Comparison of ENCODE assay signal across 1 cellular context in genomic region chr2:20135631-20136050, GRCh38.
TF ChIP-seq lines count a peak whose summit lies in the region.

No MANE protein-coding gene starts in this region.

TF ChIP-seq in WTC11, 78 proteins besides CTCF, POLR2A, EP300 and RAD21 (continued from another document):
- TF ChIP-seq IRF1 (CRISPR knock-in tag; IDR thresholded peaks at IDR 0.05) (no peak), ZNF263 (CRISPR knock-in tag; IDR thresholded peaks at IDR 0.05; ENCODE audit: low read depth) (no peak), E2F4 (CRISPR knock-in tag; IDR thresholded peaks at IDR 0.05; ENCODE audit: borderline replicate concordance, low read depth) (no peak), ZBTB43 (CRISPR knock-in tag; IDR thresholded peaks at IDR 0.05) (no peak)
- TF ChIP-seq, protein P1, sequence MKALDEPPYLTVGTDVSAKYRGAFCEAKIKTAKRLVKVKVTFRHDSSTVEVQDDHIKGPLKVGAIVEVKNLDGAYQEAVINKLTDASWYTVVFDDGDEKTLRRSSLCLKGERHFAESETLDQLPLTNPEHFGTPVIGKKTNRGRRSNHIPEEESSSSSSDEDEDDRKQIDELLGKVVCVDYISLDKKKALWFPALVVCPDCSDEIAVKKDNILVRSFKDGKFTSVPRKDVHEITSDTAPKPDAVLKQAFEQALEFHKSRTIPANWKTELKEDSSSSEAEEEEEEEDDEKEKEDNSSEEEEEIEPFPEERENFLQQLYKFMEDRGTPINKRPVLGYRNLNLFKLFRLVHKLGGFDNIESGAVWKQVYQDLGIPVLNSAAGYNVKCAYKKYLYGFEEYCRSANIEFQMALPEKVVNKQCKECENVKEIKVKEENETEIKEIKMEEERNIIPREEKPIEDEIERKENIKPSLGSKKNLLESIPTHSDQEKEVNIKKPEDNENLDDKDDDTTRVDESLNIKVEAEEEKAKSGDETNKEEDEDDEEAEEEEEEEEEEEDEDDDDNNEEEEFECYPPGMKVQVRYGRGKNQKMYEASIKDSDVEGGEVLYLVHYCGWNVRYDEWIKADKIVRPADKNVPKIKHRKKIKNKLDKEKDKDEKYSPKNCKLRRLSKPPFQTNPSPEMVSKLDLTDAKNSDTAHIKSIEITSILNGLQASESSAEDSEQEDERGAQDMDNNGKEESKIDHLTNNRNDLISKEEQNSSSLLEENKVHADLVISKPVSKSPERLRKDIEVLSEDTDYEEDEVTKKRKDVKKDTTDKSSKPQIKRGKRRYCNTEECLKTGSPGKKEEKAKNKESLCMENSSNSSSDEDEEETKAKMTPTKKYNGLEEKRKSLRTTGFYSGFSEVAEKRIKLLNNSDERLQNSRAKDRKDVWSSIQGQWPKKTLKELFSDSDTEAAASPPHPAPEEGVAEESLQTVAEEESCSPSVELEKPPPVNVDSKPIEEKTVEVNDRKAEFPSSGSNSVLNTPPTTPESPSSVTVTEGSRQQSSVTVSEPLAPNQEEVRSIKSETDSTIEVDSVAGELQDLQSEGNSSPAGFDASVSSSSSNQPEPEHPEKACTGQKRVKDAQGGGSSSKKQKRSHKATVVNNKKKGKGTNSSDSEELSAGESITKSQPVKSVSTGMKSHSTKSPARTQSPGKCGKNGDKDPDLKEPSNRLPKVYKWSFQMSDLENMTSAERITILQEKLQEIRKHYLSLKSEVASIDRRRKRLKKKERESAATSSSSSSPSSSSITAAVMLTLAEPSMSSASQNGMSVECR (CRISPR knock-in tag; IDR thresholded peaks at IDR 0.05; ENCODE audit: borderline replicate concordance): no peak
TF ChIP-seq in WTC11: peak in this region for 4.
